9 cellular contexts compared by ENCODE assay signal in genomic region chr12:92899388-92900001, GRCh38. TPM values are rescaled to one million over a fixed set of nuclear protein-coding genes. Genes with fewer than 3 reads are reported as not detected.
DNase-seq lines count a peak whose midpoint lies in the region; ATAC-seq, FAIRE-seq and TF ChIP-seq lines count a peak whose summit lies in the region.
"Had no signal": no experiment of that assay in that cellular context is flagged by ENCODE, and none has a peak within 500 bp of the region (broad histone marks: within the 10 kb centered on the region; RNA-seq: fewer than 3 reads in every experiment).

No MANE protein-coding gene starts in this region.

- H3K4me3 ChIP-seq in HepG2 (replicated peaks in 1 of 3; ENCODE audit: insufficient read depth in 1 of 3, low read depth in 2 of 3, low read length in 3 of 3) (peak overlapping the region in 1 of 3 experiments; percentile 11; a peak in 1 of 6 replicates), tibial nerve (no peak overlapping the region)

- peak overlapping the region; percentile 11 for H3K27ac Mint-ChIP-seq in activated CD8-positive, alpha-beta T cell treated with anti-CD3 and anti-CD28 coated beads, Interleukin-2, amount 10 ng/mL, durations not matched to agents 7 days and 5 days
- H3K27ac Mint-ChIP-seq in activated CD8-positive, alpha-beta T cell treated with anti-CD3 and anti-CD28 coated beads for 36 hours: no peak overlapping the region

- no peak overlapping the region for H3K4me3 Mint-ChIP-seq in activated CD8-positive, alpha-beta T cell treated with anti-CD3 and anti-CD28 coated beads, Interleukin-2, amount 10 ng/mL, durations not matched to agents 7 days and 5 days
- H3K4me3 Mint-ChIP-seq in activated CD8-positive, alpha-beta T cell treated with anti-CD3 and anti-CD28 coated beads for 36 hours: no peak overlapping the region

- POLR2A ChIA-PET in activated CD8-positive, alpha-beta T cell treated with anti-CD3 and anti-CD28 coated beads, Interleukin-2, amount 10 ng/mL, durations not matched to agents 7 days and 5 days (lab: Charles Lee): interaction anchor here (0.6 kb wide), 1 partner anchor 519 kb away, joined by 3 read pairs; no protein-coding TSS in a partner anchor
- POLR2A ChIA-PET in activated CD8-positive, alpha-beta T cell treated with anti-CD3 and anti-CD28 coated beads for 36 hours (lab: Charles Lee): no interaction called here
- POLR2A ChIA-PET in HepG2 (lab: Yijun Ruan, JAX): interaction anchor here (0.9 to 2.7 kb wide), 6 partner anchors 13 to 72 kb away, joined by 3 to 20 read pairs (median 4); partner anchors contain the start of gene EEA1

- peaks cover 18% of the 10 kb centered on the region for H3K36me3 Mint-ChIP-seq in activated CD8-positive, alpha-beta T cell treated with anti-CD3 and anti-CD28 coated beads, Interleukin-2, amount 10 ng/mL, durations not matched to agents 7 days and 5 days (ENCODE audit: low read depth)
- H3K36me3 Mint-ChIP-seq in activated CD8-positive, alpha-beta T cell treated with anti-CD3 and anti-CD28 coated beads for 36 hours (ENCODE audit: low read depth): peaks cover 16% of the 10 kb centered on the region

- no peak for TF ChIP-seq RAD21 in HepG2 (CRISPR knock-in tag; IDR thresholded peaks at IDR 0.05)

- DNase-seq in activated CD8-positive, alpha-beta T cell treated with anti-CD3 and anti-CD28 coated beads, Interleukin-2, amount 10 ng/mL, durations not matched to agents 7 days and 5 days: no peak
- no peak for DNase-seq in activated CD8-positive, alpha-beta T cell treated with anti-CD3 and anti-CD28 coated beads for 36 hours
- peak; percentile 48 for DNase-seq in cerebellar cortex (ENCODE audit: low spot score)
- DNase-seq in HepG2 (ENCODE audit: low spot score): peak; percentile 85
- DNase-seq in tibial nerve (ENCODE audit: low spot score in 2 of 2): peak; percentile 63 to 84
- DNase-seq in NCI-H2107 treated with DMSO at 0.1 percent for 48 hours (lab: John Stamatoyannopoulos, UW; ENCODE audit: unreplicated experiment): no peak
- no peak for DNase-seq in stimulated activated CD4-positive, alpha-beta T cell treated with anti-CD3 and anti-CD28 coated beads, Interleukin-1b, Interleukin-23, amount 100 ng/mL, for 48 hours
- no peak for DNase-seq in GM13977 (ENCODE audit: low spot score)

- H3K27ac ChIP-seq in HepG2 (ENCODE audit: extremely low read length, insufficient read depth, low read length) (peak overlapping the region; percentile 48), tibial nerve (peak overlapping the region; percentile 14 to 79 (median 60))

- no peaks in the 10 kb centered on the region for H3K9me3 Mint-ChIP-seq in activated CD8-positive, alpha-beta T cell treated with anti-CD3 and anti-CD28 coated beads, Interleukin-2, amount 10 ng/mL, durations not matched to agents 7 days and 5 days (ENCODE audit: insufficient read depth)
- H3K9me3 Mint-ChIP-seq in activated CD8-positive, alpha-beta T cell treated with anti-CD3 and anti-CD28 coated beads for 36 hours: peaks cover 1% of the 10 kb centered on the region

- TF ChIP-seq POLR2A in HepG2 (IDR thresholded peaks at IDR 0.05; ENCODE audit: insufficient read depth in 1 of 2, low read depth in 2 of 2, low read length in 2 of 2): no peak
- TF ChIP-seq POLR2A in tibial nerve (IDR thresholded peaks at IDR 0.05): no peak

- no peak for TF ChIP-seq CTCF in activated CD8-positive, alpha-beta T cell treated with anti-CD3 and anti-CD28 coated beads for 36 hours (IDR thresholded peaks at IDR 0.05)
- TF ChIP-seq CTCF in HepG2 (CRISPR knock-in tag; IDR thresholded peaks at IDR 0.05): no peak
- TF ChIP-seq CTCF in tibial nerve (IDR thresholded peaks at IDR 0.05): no peak
- no peak for TF ChIP-seq CTCF in GM13977 (IDR thresholded peaks at IDR 0.05; ENCODE audit: extremely low read depth, insufficient read depth, missing control alignments)

- H3K36me3 ChIP-seq in HepG2 (replicated peaks in 1 of 2; ENCODE audit: control insufficient read depth in 1 of 2, insufficient read depth in 2 of 2, low read length in 2 of 2) (no peaks in the 10 kb centered on the region; a peak in 1 of 5 replicates), tibial nerve (peaks cover 0 to 4% (median 0%) of the 10 kb centered on the region in 3 donors)

- no TSS peak for BruUV-seq in HepG2 (replicated peaks; lab: Mats Ljungman, UMichigan)

- CTCF ChIA-PET in activated CD8-positive, alpha-beta T cell treated with anti-CD3 and anti-CD28 coated beads, Interleukin-2, amount 10 ng/mL, durations not matched to agents 7 days and 5 days (lab: Charles Lee): no interaction called here
- CTCF ChIA-PET in activated CD8-positive, alpha-beta T cell treated with anti-CD3 and anti-CD28 coated beads for 36 hours (lab: Charles Lee): interaction anchor here (1.0 kb wide), 1 partner anchor 21 kb away, joined by 3 read pairs; no protein-coding TSS in a partner anchor
- CTCF ChIA-PET in HepG2 (lab: Yijun Ruan, JAX; ENCODE audit: low intra/inter-chr PET ratio, low total read pairs): no interaction called here

- H3K4me1 ChIP-seq in HepG2 (ENCODE audit: insufficient read depth, low read length) (peaks cover 25% of the 10 kb centered on the region), tibial nerve (peaks cover 0 to 29% (median 8%) of the 10 kb centered on the region in 4 donors)

- H3K4me2 ChIP-seq in HepG2 (ENCODE audit: low read depth, low read length): peak overlapping the region; percentile 46

- WGBS in HepG2 (ENCODE audit: low lambda C conversion rate): 30% methylated on average over 3 of the region's 3 CpGs
- WGBS in tibial nerve, 2 donors: 29 to 30% methylated on average over 3 of the region's 3 CpGs

- peaks cover 50% of the 10 kb centered on the region for H3K79me2 ChIP-seq in HepG2 (ENCODE audit: insufficient read depth, low read length)

- in situ Hi-C loops in HepG2 (cut with HindIII; ENCODE audit: extremely low pct_ligation_motif_present, low pct_unique_long_range_greater_than_20kb) (no loop called here), GM13977 (cut with MboI; ENCODE audit: low pct_unique_long_range_greater_than_20kb, low sequenced_read_pairs, unreplicated experiment) (no loop called here)

- no peaks in the 10 kb centered on the region for H3K27me3 Mint-ChIP-seq in activated CD8-positive, alpha-beta T cell treated with anti-CD3 and anti-CD28 coated beads, Interleukin-2, amount 10 ng/mL, durations not matched to agents 7 days and 5 days (ENCODE audit: low read depth)
- no peaks in the 10 kb centered on the region for H3K27me3 Mint-ChIP-seq in activated CD8-positive, alpha-beta T cell treated with anti-CD3 and anti-CD28 coated beads for 36 hours

- intact Hi-C loops in activated CD8-positive, alpha-beta T cell treated with anti-CD3 and anti-CD28 coated beads for 36 hours (cut with micrococcal nuclease): no loop called here
- intact Hi-C loops in HepG2 (cut with micrococcal nuclease; ENCODE audit: unreplicated experiment): no loop called here

- peaks cover 23% of the 10 kb centered on the region for H3K4me1 Mint-ChIP-seq in activated CD8-positive, alpha-beta T cell treated with anti-CD3 and anti-CD28 coated beads, Interleukin-2, amount 10 ng/mL, durations not matched to agents 7 days and 5 days (ENCODE audit: low read depth)
- peaks cover 30% of the 10 kb centered on the region for H3K4me1 Mint-ChIP-seq in activated CD8-positive, alpha-beta T cell treated with anti-CD3 and anti-CD28 coated beads for 36 hours (ENCODE audit: low read depth)

- ATAC-seq in activated CD8-positive, alpha-beta T cell treated with anti-CD3 and anti-CD28 coated beads, Interleukin-2, amount 10 ng/mL, durations not matched to agents 7 days and 5 days: no peak
- ATAC-seq in activated CD8-positive, alpha-beta T cell treated with anti-CD3 and anti-CD28 coated beads for 36 hours: no peak
- peak; percentile 97 for ATAC-seq in HepG2

- no peaks in the 10 kb centered on the region for H4K20me1 ChIP-seq in HepG2 (ENCODE audit: insufficient read depth, low read length)

- H3K9me3 ChIP-seq in HepG2 (ENCODE audit: low read length) (no peaks in the 10 kb centered on the region), tibial nerve (no peaks in the 10 kb centered on the region)
- H3K9me3 ChIP-seq: Caco-2 had no signal

- 0 out of 2 replicates have a peak overlapping the region, but pooled peaks have one; percentile 12 for H3K9ac ChIP-seq in HepG2 (ENCODE audit: insufficient read depth, low read depth, low read length)

- H2AFZ ChIP-seq in HepG2 (ENCODE audit: low read length): no peak overlapping the region

- no peak for TF ChIP-seq EP300 in HepG2 (IDR thresholded peaks at IDR 0.05; ENCODE audit: low read depth in 2 of 2, low read length in 2 of 2)
- TF ChIP-seq EP300 in HepG2 (CRISPR knock-in tag; IDR thresholded peaks at IDR 0.05; ENCODE audit: borderline replicate concordance): no peak
- peak in 1 of 2 donors; percentile 76 for TF ChIP-seq EP300 in tibial nerve (IDR thresholded peaks at IDR 0.05)

- peak; percentile 56 for FAIRE-seq in HepG2 (lab: Jason Lieb, UNC)

- no peaks in the 10 kb centered on the region; a peak in 1 of 5 replicates for H3K27me3 ChIP-seq in HepG2 (ENCODE audit: control insufficient read depth in 1 of 2, insufficient read depth in 2 of 2, low read length in 2 of 2)
- no peaks in the 10 kb centered on the region for H3K27me3 ChIP-seq in tibial nerve

RNA-seq across cellular contexts. Expression of gene EEA1, which starts 29.6 kb away (rescaled TPM):
- total RNA-seq in activated CD8-positive, alpha-beta T cell treated with anti-CD3 and anti-CD28 coated beads, Interleukin-2, amount 10 ng/mL, durations not matched to agents 7 days and 5 days: 10 to 100 TPM; 15.9 to 16.2 TPM
- 10 to 100 TPM; 20.8 to 21.7 TPM for total RNA-seq in activated CD8-positive, alpha-beta T cell treated with anti-CD3 and anti-CD28 coated beads for 36 hours
- total RNA-seq in HepG2 (2016; rRNA removed; fragmentation: Illumina TruSeq; extraction: Trizol) (19.3 and 42.7 TPM in 2 replicates), tibial nerve (10 to 100 TPM; 18.4 to 34.8 (median 24.1) TPM)
- total RNA-seq in HepG2 (2016; cell fraction: cytosol; rRNA removed; fragmentation: Illumina TruSeq; extraction: Trizol; ENCODE audit: low read depth): 13.7 and 15.1 TPM in 2 replicates
- total RNA-seq in HepG2 (2016; cell fraction: insoluble cytoplasmic fraction; rRNA removed; fragmentation: Illumina TruSeq; extraction: Trizol): 17.7 and 39.8 TPM in 2 replicates
- total RNA-seq in HepG2 (2016; cell fraction: membrane; rRNA removed; fragmentation: Illumina TruSeq; extraction: Trizol): 9.5 and 12.2 TPM in 2 replicates
- 29.6 and 33.4 TPM in 2 replicates for total RNA-seq in HepG2 (2016; cell fraction: nucleus; rRNA removed; fragmentation: Illumina TruSeq; extraction: Trizol)
- 2.6 and 5.0 TPM in 2 replicates for polyA plus RNA-seq in HepG2 (2011; rRNA removed)
- 1.1 and 1.8 TPM in 2 replicates for polyA plus RNA-seq in HepG2 (2011; cell fraction: cytosol; rRNA removed)
- 2.6 and 2.7 TPM in 2 replicates for polyA plus RNA-seq in HepG2 (2011; cell fraction: nucleus; rRNA removed)
- polyA plus RNA-seq in HepG2 (2012): 5.4 and 9.3 TPM in 2 replicates
- 0.26 and 0.34 TPM in 2 replicates for polyA plus RNA-seq in HepG2 (2016; cell fraction: cytosol; fragmentation: Illumina TruSeq; extraction: Trizol; ENCODE audit: low read depth)
- 17.0 and 18.2 TPM in 2 replicates for polyA plus RNA-seq in HepG2 (2016; cell fraction: insoluble cytoplasmic fraction; fragmentation: Illumina TruSeq; extraction: Trizol; ENCODE audit: low read depth)
- 0.85 and 1.0 TPM in 2 replicates for polyA plus RNA-seq in HepG2 (2016; cell fraction: membrane; fragmentation: Illumina TruSeq; extraction: Trizol; ENCODE audit: low read depth)
- 17.2 and 17.6 TPM in 2 replicates for polyA plus RNA-seq in HepG2 (2016; cell fraction: nucleus; fragmentation: Illumina TruSeq; extraction: Trizol; ENCODE audit: insufficient read depth, low read depth)
- 1.6 and 2.5 TPM in 2 replicates for polyA minus RNA-seq in HepG2 (2011; rRNA and poly(A)+ RNA removed; ENCODE audit: low replicate concordance)
- polyA minus RNA-seq in HepG2 (2011; cell fraction: cytosol; rRNA and poly(A)+ RNA removed): 21.9 and 22.2 TPM in 2 replicates
- 23.8 and 31.0 TPM in 2 replicates for polyA minus RNA-seq in HepG2 (2011; cell fraction: nucleus; rRNA and poly(A)+ RNA removed)

Comparison
In these comparisons a context has a peak if more than half of its experiments do, and no peak if none do; other contexts are left out.
1. DNase-seq: peak in cerebellar cortex (single experiment), HepG2 (single experiment) and tibial nerve (2 of 2); none in activated CD8-positive, alpha-beta T cell treated with anti-CD3 and anti-CD28 coated beads, Interleukin-2, amount 10 ng/mL, durations not matched to agents 7 days and 5 days (single experiment), activated CD8-positive, alpha-beta T cell treated with anti-CD3 and anti-CD28 coated beads for 36 hours (single experiment), NCI-H2107 treated with DMSO at 0.1 percent for 48 hours (single experiment), stimulated activated CD4-positive, alpha-beta T cell treated with anti-CD3 and anti-CD28 coated beads, Interleukin-1b, Interleukin-23, amount 100 ng/mL, for 48 hours (single experiment) and GM13977 (single experiment).